In the genomic region with DNA sequence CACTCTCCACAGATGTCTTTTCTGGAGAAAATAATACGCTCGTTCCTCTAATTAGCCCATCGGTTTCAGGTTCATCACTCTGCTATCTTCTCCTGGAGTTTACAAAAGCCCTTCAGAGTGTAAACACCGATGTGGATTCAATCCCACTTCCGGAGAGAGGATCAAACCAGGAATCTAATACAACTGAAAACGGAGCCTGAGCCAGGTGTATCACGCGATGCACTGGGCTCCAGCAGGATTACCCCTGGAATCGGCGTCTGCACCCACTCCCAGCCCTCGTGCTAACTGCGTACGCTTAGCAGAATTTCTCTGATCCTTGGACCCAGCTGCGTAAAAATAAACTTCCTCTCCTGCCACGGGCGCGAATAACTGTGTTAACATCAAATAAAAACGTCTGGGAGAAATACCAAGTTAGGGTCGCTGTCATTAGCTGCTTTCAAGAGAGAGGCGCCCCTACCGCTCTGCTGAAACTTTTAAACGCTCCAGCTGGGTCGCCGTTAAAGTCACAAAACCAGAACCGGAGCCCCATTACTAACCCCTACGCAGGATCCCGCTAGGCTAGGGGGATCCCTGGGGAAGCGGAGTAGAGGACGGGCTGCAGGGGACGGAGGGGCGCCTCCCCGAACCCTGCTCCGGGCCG, we compare ENCODE assay signal across 8 cellular contexts. TPM values are rescaled to one million over a fixed set of nuclear protein-coding genes. Genes with fewer than 3 reads are reported as not detected.
DNase-seq lines count a peak whose midpoint lies in the region; ATAC-seq, FAIRE-seq and TF ChIP-seq lines count a peak whose summit lies in the region.

No MANE protein-coding gene starts in this region.

- intact Hi-C loops in activated CD4-positive, alpha-beta T cell treated with anti-CD3 and anti-CD28 coated beads, Interleukin-2, amount 10 ng/mL, durations not matched to agents 24 days and 14 days (cut with micrococcal nuclease): loop anchor here (1.0 to 10.0 kb wide), 8 partner anchors 8 to 939 kb away; a partner anchor contains a TSS

- H3K36me3 ChIP-seq in bronchial epithelial cell (ENCODE audit: control insufficient read depth, insufficient read depth, low read length): peaks cover 11% of the 10 kb centered on the region

- H3K27me3 ChIP-seq in bronchial epithelial cell (ENCODE audit: control insufficient read depth, insufficient read depth, low read length) (no peaks in the 10 kb centered on the region), mononuclear cell (ENCODE audit: insufficient read depth, low read length) (no peaks in the 10 kb centered on the region)

- peaks cover 10% of the 10 kb centered on the region for H3K27me3 Mint-ChIP-seq in activated CD4-positive, alpha-beta T cell treated with anti-CD3 and anti-CD28 coated beads, Interleukin-2, amount 10 ng/mL, durations not matched to agents 24 days and 14 days

- peaks cover 23% of the 10 kb centered on the region for H3K4me1 Mint-ChIP-seq in activated CD4-positive, alpha-beta T cell treated with anti-CD3 and anti-CD28 coated beads, Interleukin-2, amount 10 ng/mL, durations not matched to agents 24 days and 14 days

- peak overlapping the region; percentile 80 for H3K4me3 ChIP-seq in bronchial epithelial cell (ENCODE audit: low read depth, low read length)
- peak overlapping the region; percentile 95 for H3K4me3 ChIP-seq in mononuclear cell (ENCODE audit: low read length)

- H3K9me3 ChIP-seq in mononuclear cell (ENCODE audit: low read depth, low read length): no peaks in the 10 kb centered on the region

- FAIRE-seq in bronchial epithelial cell (lab: Jason Lieb, UNC): no peak

- H3K4me1 ChIP-seq in mononuclear cell (ENCODE audit: insufficient read depth, low read length): peaks cover 34% of the 10 kb centered on the region

- peak overlapping the region; percentile 93 for H3K4me3 Mint-ChIP-seq in activated CD4-positive, alpha-beta T cell treated with anti-CD3 and anti-CD28 coated beads, Interleukin-2, amount 10 ng/mL, durations not matched to agents 24 days and 14 days

- peak overlapping the region; percentile 75 for H3K27ac Mint-ChIP-seq in activated CD4-positive, alpha-beta T cell treated with anti-CD3 and anti-CD28 coated beads, Interleukin-2, amount 10 ng/mL, durations not matched to agents 24 days and 14 days

- no peak for DNase-seq in activated CD4-positive, alpha-beta T cell treated with anti-CD3 and anti-CD28 coated beads, Interleukin-2, amount 10 ng/mL, durations not matched to agents 24 days and 14 days
- no peak for DNase-seq in activated CD4-positive, alpha-beta T cell treated with anti-CD3 and anti-CD28 coated beads, Interleukin-2, amount 50 U/mL, for 1 hour
- DNase-seq in NCI-H1092 treated with DMSO at 0.1 percent for 48 hours (lab: John Stamatoyannopoulos, UW): peak; percentile 54
- peak; percentile 12 for DNase-seq in bronchial epithelial cell (ENCODE audit: low read depth)
- DNase-seq in NCI-H187 (lab: John Stamatoyannopoulos, UW): no peak
- no peak for DNase-seq in epidermal melanocyte (ENCODE audit: insufficient read length, low spot score)

- peaks cover 35% of the 10 kb centered on the region for H3K36me3 Mint-ChIP-seq in activated CD4-positive, alpha-beta T cell treated with anti-CD3 and anti-CD28 coated beads, Interleukin-2, amount 10 ng/mL, durations not matched to agents 24 days and 14 days (ENCODE audit: low read depth)

- H3K9me3 Mint-ChIP-seq in activated CD4-positive, alpha-beta T cell treated with anti-CD3 and anti-CD28 coated beads, Interleukin-2, amount 10 ng/mL, durations not matched to agents 24 days and 14 days: peaks cover 2% of the 10 kb centered on the region

- no peak for TF ChIP-seq CTCF in bronchial epithelial cell (IDR thresholded peaks at IDR 0.05; ENCODE audit: insufficient read depth, low read length, severe bottlenecking)

- no peak for ATAC-seq in HG03135 (IDR thresholded peaks at IDR 0.05; ENCODE audit: unreplicated experiment)

RNA-seq across cellular contexts. Expression of a gene that starts 0.5 kb away (rescaled TPM):
- total RNA-seq in activated CD4-positive, alpha-beta T cell treated with anti-CD3 and anti-CD28 coated beads, Interleukin-2, amount 10 ng/mL, durations not matched to agents 24 days and 14 days: 21.5 and 23.3 TPM in 2 replicates
- 13.6 and 21.1 TPM in 2 replicates for total RNA-seq in bronchial epithelial cell
- 37.4 TPM for total RNA-seq in mononuclear cell

RNA-seq across cellular contexts. Expression of a gene that starts 7.8 kb away (rescaled TPM):
- 109 and 114 TPM in 2 replicates for total RNA-seq in activated CD4-positive, alpha-beta T cell treated with anti-CD3 and anti-CD28 coated beads, Interleukin-2, amount 10 ng/mL, durations not matched to agents 24 days and 14 days
- 60.0 and 77.6 TPM in 2 replicates for total RNA-seq in bronchial epithelial cell
- total RNA-seq in mononuclear cell: 18.4 TPM

RNA-seq across cellular contexts. Expression of a gene that starts 20.2 kb away (rescaled TPM):
- total RNA-seq in activated CD4-positive, alpha-beta T cell treated with anti-CD3 and anti-CD28 coated beads, Interleukin-2, amount 10 ng/mL, durations not matched to agents 24 days and 14 days: 464 and 469 TPM in 2 replicates
- total RNA-seq in bronchial epithelial cell (15.9 and 46.1 TPM in 2 replicates), mononuclear cell (33.8 TPM)

RNA-seq across cellular contexts. Expression of a gene that starts 20.4 kb away (rescaled TPM):
- 13.5 and 16.4 TPM in 2 replicates for total RNA-seq in activated CD4-positive, alpha-beta T cell treated with anti-CD3 and anti-CD28 coated beads, Interleukin-2, amount 10 ng/mL, durations not matched to agents 24 days and 14 days
- total RNA-seq in bronchial epithelial cell (13.3 and 22.6 TPM in 2 replicates), mononuclear cell (2.8 TPM)

RNA-seq across cellular contexts. Expression of a gene that starts 31.4 kb away (rescaled TPM):
- 8.0 TPM in 2 replicates for total RNA-seq in activated CD4-positive, alpha-beta T cell treated with anti-CD3 and anti-CD28 coated beads, Interleukin-2, amount 10 ng/mL, durations not matched to agents 24 days and 14 days
- 9.6 and 11.6 TPM in 2 replicates for total RNA-seq in bronchial epithelial cell
- 2.0 TPM for total RNA-seq in mononuclear cell

Comparison
In these comparisons a context has a peak if more than half of its experiments do, and no peak if none do; other contexts are left out.
1. DNase-seq: peak in NCI-H1092 treated with DMSO at 0.1 percent for 48 hours (single experiment) and bronchial epithelial cell (single experiment); none in activated CD4-positive, alpha-beta T cell treated with anti-CD3 and anti-CD28 coated beads, Interleukin-2, amount 10 ng/mL, durations not matched to agents 24 days and 14 days (single experiment), activated CD4-positive, alpha-beta T cell treated with anti-CD3 and anti-CD28 coated beads, Interleukin-2, amount 50 U/mL, for 1 hour (single experiment), NCI-H187 (0 of 2) and epidermal melanocyte (single experiment).